Comparison of ENCODE assay signal across 8 cellular contexts in genomic region chr18:40159141-40160017, GRCh38.
A peak's percentile ranks its signal among the peaks of the same experiment; 100 is the strongest.
DNase-seq lines count a peak whose midpoint lies in the region; ATAC-seq and TF ChIP-seq lines count a peak whose summit lies in the region.

No MANE protein-coding gene starts in this region.

- H4K20me1 ChIP-seq in SU-DHL-6 (ENCODE audit: low read depth, low read length), result no peaks in the 10 kb centered on the region

- H3K27me3 ChIP-seq in SU-DHL-6 (ENCODE audit: low read length), result no peaks in the 10 kb centered on the region

- H3K4me1 Mint-ChIP-seq in immature natural killer cell, result no peaks in the 10 kb centered on the region

- no peak overlapping the region for H3K27ac Mint-ChIP-seq in immature natural killer cell

- no peaks in the 10 kb centered on the region for H3F3A ChIP-seq in SU-DHL-6 (ENCODE audit: insufficient read depth)

- peaks cover 0 to 4% (median 0%) of the 10 kb centered on the region in 3 donors for H3K27me3 Mint-ChIP-seq in immature natural killer cell (ENCODE audit: low read depth in 3 of 3)

- peak; percentile 88 for DNase-seq in DMS53 (lab: John Stamatoyannopoulos, UW)
- DNase-seq in NCI-H1048 (lab: John Stamatoyannopoulos, UW), result peak; percentile 53
- peak; percentile 17 for DNase-seq in iPS-NIHi7 (ENCODE audit: extremely low spot score)
- DNase-seq in stimulated activated naive CD8-positive, alpha-beta T cell treated with anti-CD3 and anti-CD28 coated beads, Interleukin-15, Interleukin-2, amounts not matched to agents 100 U/mL and 50 U/mL, for 24 hours, result no peak
- DNase-seq in activated T-cell treated with anti-CD3 and anti-CD28 coated beads, Interleukin-2, amount 50 U/mL, for 48 hours, result no peak
- DNase-seq in NCI-H524 treated with DMSO at 0.1 percent for 48 hours (lab: John Stamatoyannopoulos, UW), result no peak
- DNase-seq in immature natural killer cell, result no peak

- no peaks in the 10 kb centered on the region for H3K79me2 ChIP-seq in SU-DHL-6 (ENCODE audit: insufficient read depth, low read length)

- H3K36me3 Mint-ChIP-seq in immature natural killer cell, result no peaks in the 10 kb centered on the region

- H3K9ac ChIP-seq in SU-DHL-6 (ENCODE audit: low read length), result no peak overlapping the region

- H3K9me3 Mint-ChIP-seq in immature natural killer cell, result peaks cover 2 to 31% (median 9%) of the 10 kb centered on the region in 6 donors

- no peaks in the 10 kb centered on the region for H3K9me3 ChIP-seq in SU-DHL-6 (ENCODE audit: insufficient read depth, low read length)

- no peak overlapping the region for H3K4me3 ChIP-seq in SU-DHL-6 (ENCODE audit: insufficient read depth, low read length, poor library complexity, severe bottlenecking)

- no peak overlapping the region for H3K4me2 ChIP-seq in SU-DHL-6 (ENCODE audit: low read depth, low read length, poor library complexity, severe bottlenecking)

- H3K36me3 ChIP-seq in SU-DHL-6 (ENCODE audit: low read length), result no peaks in the 10 kb centered on the region

- H3K4me3 Mint-ChIP-seq in immature natural killer cell, result no peak overlapping the region

- ATAC-seq in stimulated activated naive CD8-positive, alpha-beta T cell treated with anti-CD3 and anti-CD28 coated beads, Interleukin-15, Interleukin-2, amounts not matched to agents 100 U/mL and 50 U/mL, for 24 hours, result no peak

- H3K9me2 ChIP-seq in SU-DHL-6 (replicated peaks; ENCODE audit: insufficient read depth, low read length), result no peaks in the 10 kb centered on the region

- H2AFZ ChIP-seq in SU-DHL-6 (ENCODE audit: low read depth, low read length, severe bottlenecking), result no peak overlapping the region

- TF ChIP-seq CTCF in SU-DHL-6 (IDR thresholded peaks at IDR 0.05; ENCODE audit: insufficient read depth, low read length, poor library complexity, severe bottlenecking), result peak; percentile 53

- H3K27ac ChIP-seq in SU-DHL-6 (ENCODE audit: low read depth, low read length), result no peak overlapping the region

Comparison
In these comparisons a context has a peak if more than half of its experiments do, and no peak if none do; other contexts are left out.
1. DNase-seq: peak in DMS53 (single experiment), NCI-H1048 (single experiment) and iPS-NIHi7 (single experiment); none in stimulated activated naive CD8-positive, alpha-beta T cell treated with anti-CD3 and anti-CD28 coated beads, Interleukin-15, Interleukin-2, amounts not matched to agents 100 U/mL and 50 U/mL, for 24 hours (single experiment), activated T-cell treated with anti-CD3 and anti-CD28 coated beads, Interleukin-2, amount 50 U/mL, for 48 hours (0 of 2), NCI-H524 treated with DMSO at 0.1 percent for 48 hours (single experiment) and immature natural killer cell (0 of 3).